Comparison of ENCODE assay signal across 2 cellular contexts in the genomic region with DNA sequence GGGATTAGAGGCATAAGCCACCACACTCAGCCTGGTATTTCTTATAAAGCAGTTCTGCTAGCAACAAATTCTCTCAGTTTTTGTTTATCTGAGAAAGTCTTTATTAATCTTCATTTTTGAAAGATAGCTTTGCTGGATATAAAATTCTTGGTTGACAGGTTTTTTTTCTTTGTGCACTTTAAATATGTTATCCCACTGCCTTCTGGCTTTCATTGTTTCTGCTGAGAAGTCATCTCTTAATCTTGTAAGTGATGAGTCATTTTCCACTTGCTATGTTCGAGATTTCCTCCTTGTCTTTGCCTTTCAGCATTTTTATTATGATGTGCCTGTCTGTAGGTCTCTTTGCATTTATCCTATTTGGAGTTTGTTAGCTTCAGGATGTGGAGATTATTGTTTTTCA.
TF ChIP-seq lines count a peak whose summit lies in the region.

No MANE protein-coding gene starts in this region.

TF ChIP-seq in A549, 52 proteins besides CTCF, POLR2A, EP300 and RAD21:
- TF ChIP-seq FOSL2 (IDR thresholded peaks at IDR 0.05) (no peak), FOSL2 (CRISPR knock-in tag; IDR thresholded peaks at IDR 0.05) (peak; percentile 85), CEBPB (IDR thresholded peaks at IDR 0.05) (no peak)

TF ChIP-seq in H1, 55 proteins besides CTCF, POLR2A, EP300 and RAD21:
- TF ChIP-seq SIN3A (conservative IDR thresholded peaks at IDR 0.05 in 1 of 2, IDR thresholded peaks at IDR 0.05 in 1 of 2; ENCODE audit: low read depth in 1 of 2, low read length in 2 of 2) (no peak), CHD2 (IDR thresholded peaks at IDR 0.05; ENCODE audit: low read length) (no peak), YY1 (IDR thresholded peaks at IDR 0.05; ENCODE audit: low read depth, low read length) (no peak), JUND (IDR thresholded peaks at IDR 0.05; ENCODE audit: low read length) (peak; percentile 63), FOSL1 (IDR thresholded peaks at IDR 0.05; ENCODE audit: insufficient read depth, low read depth, low read length) (no peak), SIRT6 (IDR thresholded peaks at IDR 0.05; ENCODE audit: low read length) (no peak), GTF2F1 (IDR thresholded peaks at IDR 0.05; ENCODE audit: borderline replicate concordance, low read depth, low read length) (no peak), POU5F1 (IDR thresholded peaks at IDR 0.05; ENCODE audit: low read depth, low read length) (no peak), MAFK (IDR thresholded peaks at IDR 0.05; ENCODE audit: low read depth, low read length) (0 out of 2 replicates have a peak, but pooled peaks have one; percentile 17), RFX5 (IDR thresholded peaks at IDR 0.05; ENCODE audit: borderline replicate concordance, low read depth, low read length) (no peak), BRCA1 (IDR thresholded peaks at IDR 0.05; ENCODE audit: low read depth, low read length) (no peak), NANOG (IDR thresholded peaks at IDR 0.05; ENCODE audit: insufficient read depth, low read depth, low read length, poor library complexity, severe bottlenecking) (no peak)
- TF ChIP-seq, protein P1, sequence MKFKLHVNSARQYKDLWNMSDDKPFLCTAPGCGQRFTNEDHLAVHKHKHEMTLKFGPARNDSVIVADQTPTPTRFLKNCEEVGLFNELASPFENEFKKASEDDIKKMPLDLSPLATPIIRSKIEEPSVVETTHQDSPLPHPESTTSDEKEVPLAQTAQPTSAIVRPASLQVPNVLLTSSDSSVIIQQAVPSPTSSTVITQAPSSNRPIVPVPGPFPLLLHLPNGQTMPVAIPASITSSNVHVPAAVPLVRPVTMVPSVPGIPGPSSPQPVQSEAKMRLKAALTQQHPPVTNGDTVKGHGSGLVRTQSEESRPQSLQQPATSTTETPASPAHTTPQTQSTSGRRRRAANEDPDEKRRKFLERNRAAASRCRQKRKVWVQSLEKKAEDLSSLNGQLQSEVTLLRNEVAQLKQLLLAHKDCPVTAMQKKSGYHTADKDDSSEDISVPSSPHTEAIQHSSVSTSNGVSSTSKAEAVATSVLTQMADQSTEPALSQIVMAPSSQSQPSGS (IDR thresholded peaks at IDR 0.05; ENCODE audit: low read length), result no peak
